1 cellular context compared by ENCODE assay signal in the genomic region with DNA sequence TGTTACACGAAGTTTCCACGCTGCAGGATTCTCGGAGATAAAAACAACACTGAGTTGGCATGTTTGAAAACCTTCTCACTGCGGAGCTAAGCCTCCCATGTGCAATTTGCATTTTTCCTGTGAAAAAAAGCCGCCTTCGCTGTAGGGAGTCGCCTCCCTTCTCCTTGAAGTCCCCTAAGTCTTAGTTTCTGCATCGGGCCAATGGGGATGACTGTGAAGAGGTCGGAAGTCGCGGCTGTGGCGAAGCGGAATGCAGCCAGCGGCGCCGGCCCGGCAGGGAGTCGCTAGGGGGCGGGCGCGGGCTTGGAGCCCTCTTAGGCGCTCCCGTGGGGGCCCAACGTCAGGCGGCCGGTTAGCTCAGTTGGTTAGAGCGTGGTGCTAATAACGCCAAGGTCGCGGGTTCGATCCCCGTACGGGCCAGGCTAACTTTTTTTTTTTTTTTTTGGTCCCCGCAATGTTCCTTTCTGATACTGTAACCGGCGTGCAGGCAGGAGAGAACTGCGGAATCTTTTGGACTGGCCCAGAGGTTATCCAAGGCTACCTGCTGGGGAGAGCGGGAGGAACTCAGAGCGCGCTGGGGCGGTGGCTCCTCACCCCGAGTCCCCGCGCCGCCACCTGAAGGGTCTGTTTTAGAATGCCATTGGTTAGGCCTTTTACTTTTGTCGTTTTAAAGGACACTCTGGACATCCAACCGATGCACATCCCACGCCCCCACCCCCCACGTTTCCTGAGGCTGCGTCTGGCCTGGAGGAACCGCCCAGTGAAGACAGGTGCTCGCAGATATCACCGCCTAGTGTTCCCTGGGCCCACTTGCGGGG.
A peak's percentile ranks its signal among the peaks of the same experiment; 100 is the strongest.
TF ChIP-seq lines count a peak whose summit lies in the region.

No MANE protein-coding gene starts in this region.

TF ChIP-seq in HEK293, 187 proteins besides CTCF, POLR2A, EP300 and RAD21 (continued from another document and continues in another):
- TF ChIP-seq ZNF16 (tag by site-specific recombination; IDR thresholded peaks at IDR 0.05; ENCODE audit: low read depth) = no peak
- TF ChIP-seq ZNF223 (tag by site-specific recombination; IDR thresholded peaks at IDR 0.05) = no peak; the same call in 1 of the 2 replicates
- TF ChIP-seq, protein P1, sequence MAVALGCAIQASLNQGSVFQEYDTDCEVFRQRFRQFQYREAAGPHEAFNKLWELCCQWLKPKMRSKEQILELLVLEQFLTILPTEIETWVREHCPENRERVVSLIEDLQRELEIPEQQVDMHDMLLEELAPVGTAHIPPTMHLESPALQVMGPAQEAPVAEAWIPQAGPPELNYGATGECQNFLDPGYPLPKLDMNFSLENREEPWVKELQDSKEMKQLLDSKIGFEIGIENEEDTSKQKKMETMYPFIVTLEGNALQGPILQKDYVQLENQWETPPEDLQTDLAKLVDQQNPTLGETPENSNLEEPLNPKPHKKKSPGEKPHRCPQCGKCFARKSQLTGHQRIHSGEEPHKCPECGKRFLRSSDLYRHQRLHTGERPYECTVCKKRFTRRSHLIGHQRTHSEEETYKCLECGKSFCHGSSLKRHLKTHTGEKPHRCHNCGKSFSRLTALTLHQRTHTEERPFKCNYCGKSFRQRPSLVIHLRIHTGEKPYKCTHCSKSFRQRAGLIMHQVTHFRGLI (tag by site-specific recombination; IDR thresholded peaks at IDR 0.05) = peak; percentile 69; the same call in 1 of the 2 replicates
- TF ChIP-seq, protein P2, sequence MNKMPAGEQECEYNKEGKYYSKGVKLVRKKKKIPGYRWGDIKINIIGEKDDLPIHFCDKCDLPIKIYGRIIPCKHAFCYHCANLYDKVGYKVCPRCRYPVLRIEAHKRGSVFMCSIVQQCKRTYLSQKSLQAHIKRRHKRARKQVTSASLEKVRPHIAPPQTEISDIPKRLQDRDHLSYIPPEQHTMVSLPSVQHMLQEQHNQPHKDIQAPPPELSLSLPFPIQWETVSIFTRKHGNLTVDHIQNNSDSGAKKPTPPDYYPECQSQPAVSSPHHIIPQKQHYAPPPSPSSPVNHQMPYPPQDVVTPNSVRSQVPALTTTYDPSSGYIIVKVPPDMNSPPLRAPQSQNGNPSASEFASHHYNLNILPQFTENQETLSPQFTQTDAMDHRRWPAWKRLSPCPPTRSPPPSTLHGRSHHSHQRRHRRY (tag by site-specific recombination; IDR thresholded peaks at IDR 0.05) = no peak
- peak; percentile 88; the same call in 1 of the 2 replicates for TF ChIP-seq ZFP37 (tag by site-specific recombination; IDR thresholded peaks at IDR 0.05)
- TF ChIP-seq ZNF391 (tag by site-specific recombination; IDR thresholded peaks at IDR 0.05; ENCODE audit: borderline replicate concordance, low read depth) = peak; percentile 97
- TF ChIP-seq, protein P3, sequence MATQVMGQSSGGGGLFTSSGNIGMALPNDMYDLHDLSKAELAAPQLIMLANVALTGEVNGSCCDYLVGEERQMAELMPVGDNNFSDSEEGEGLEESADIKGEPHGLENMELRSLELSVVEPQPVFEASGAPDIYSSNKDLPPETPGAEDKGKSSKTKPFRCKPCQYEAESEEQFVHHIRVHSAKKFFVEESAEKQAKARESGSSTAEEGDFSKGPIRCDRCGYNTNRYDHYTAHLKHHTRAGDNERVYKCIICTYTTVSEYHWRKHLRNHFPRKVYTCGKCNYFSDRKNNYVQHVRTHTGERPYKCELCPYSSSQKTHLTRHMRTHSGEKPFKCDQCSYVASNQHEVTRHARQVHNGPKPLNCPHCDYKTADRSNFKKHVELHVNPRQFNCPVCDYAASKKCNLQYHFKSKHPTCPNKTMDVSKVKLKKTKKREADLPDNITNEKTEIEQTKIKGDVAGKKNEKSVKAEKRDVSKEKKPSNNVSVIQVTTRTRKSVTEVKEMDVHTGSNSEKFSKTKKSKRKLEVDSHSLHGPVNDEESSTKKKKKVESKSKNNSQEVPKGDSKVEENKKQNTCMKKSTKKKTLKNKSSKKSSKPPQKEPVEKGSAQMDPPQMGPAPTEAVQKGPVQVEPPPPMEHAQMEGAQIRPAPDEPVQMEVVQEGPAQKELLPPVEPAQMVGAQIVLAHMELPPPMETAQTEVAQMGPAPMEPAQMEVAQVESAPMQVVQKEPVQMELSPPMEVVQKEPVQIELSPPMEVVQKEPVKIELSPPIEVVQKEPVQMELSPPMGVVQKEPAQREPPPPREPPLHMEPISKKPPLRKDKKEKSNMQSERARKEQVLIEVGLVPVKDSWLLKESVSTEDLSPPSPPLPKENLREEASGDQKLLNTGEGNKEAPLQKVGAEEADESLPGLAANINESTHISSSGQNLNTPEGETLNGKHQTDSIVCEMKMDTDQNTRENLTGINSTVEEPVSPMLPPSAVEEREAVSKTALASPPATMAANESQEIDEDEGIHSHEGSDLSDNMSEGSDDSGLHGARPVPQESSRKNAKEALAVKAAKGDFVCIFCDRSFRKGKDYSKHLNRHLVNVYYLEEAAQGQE (tag by site-specific recombination; IDR thresholded peaks at IDR 0.05) = peak; percentile 53; the same call in 1 of the 2 replicates
- peak; percentile 44; the same call in 1 of the 2 replicates for TF ChIP-seq ZNF664 (tag by site-specific recombination; IDR thresholded peaks at IDR 0.05)
- no peak; the same call in 1 of the 2 replicates for TF ChIP-seq TCF7L2 (IDR thresholded peaks at IDR 0.05; ENCODE audit: borderline replicate concordance, low read depth, low read length)
- TF ChIP-seq, protein P4, sequence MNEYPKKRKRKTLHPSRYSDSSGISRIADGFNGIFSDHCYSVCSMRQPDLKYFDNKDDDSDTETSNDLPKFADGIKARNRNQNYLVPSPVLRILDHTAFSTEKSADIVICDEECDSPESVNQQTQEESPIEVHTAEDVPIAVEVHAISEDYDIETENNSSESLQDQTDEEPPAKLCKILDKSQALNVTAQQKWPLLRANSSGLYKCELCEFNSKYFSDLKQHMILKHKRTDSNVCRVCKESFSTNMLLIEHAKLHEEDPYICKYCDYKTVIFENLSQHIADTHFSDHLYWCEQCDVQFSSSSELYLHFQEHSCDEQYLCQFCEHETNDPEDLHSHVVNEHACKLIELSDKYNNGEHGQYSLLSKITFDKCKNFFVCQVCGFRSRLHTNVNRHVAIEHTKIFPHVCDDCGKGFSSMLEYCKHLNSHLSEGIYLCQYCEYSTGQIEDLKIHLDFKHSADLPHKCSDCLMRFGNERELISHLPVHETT (tag by site-specific recombination; IDR thresholded peaks at IDR 0.05) = peak; percentile 98
- no peak for TF ChIP-seq GLI2 (tag by site-specific recombination; IDR thresholded peaks at IDR 0.05; ENCODE audit: borderline replicate concordance, low read depth)
- TF ChIP-seq ZNF792 (tag by site-specific recombination; IDR thresholded peaks at IDR 0.05) = peak; percentile 72; the same call in 1 of the 2 replicates
- TF ChIP-seq MEIS1 (CRISPR knock-in tag; IDR thresholded peaks at IDR 0.05; ENCODE audit: borderline replicate concordance) = no peak
- TF ChIP-seq ZNF747 (tag by site-specific recombination; IDR thresholded peaks at IDR 0.05) = peak; percentile 41; the same call in 1 of the 2 replicates
- TF ChIP-seq ZNF138 (tag by site-specific recombination; IDR thresholded peaks at IDR 0.05; ENCODE audit: borderline replicate concordance) = no peak
- no peak for TF ChIP-seq ZNF529 (tag by site-specific recombination; IDR thresholded peaks at IDR 0.05; ENCODE audit: insufficient replicate concordance)
- TF ChIP-seq, protein P5, sequence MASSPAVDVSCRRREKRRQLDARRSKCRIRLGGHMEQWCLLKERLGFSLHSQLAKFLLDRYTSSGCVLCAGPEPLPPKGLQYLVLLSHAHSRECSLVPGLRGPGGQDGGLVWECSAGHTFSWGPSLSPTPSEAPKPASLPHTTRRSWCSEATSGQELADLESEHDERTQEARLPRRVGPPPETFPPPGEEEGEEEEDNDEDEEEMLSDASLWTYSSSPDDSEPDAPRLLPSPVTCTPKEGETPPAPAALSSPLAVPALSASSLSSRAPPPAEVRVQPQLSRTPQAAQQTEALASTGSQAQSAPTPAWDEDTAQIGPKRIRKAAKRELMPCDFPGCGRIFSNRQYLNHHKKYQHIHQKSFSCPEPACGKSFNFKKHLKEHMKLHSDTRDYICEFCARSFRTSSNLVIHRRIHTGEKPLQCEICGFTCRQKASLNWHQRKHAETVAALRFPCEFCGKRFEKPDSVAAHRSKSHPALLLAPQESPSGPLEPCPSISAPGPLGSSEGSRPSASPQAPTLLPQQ (tag by site-specific recombination; IDR thresholded peaks at IDR 0.05) = peak; percentile 86
- no peak for TF ChIP-seq ZNF510 (tag by site-specific recombination; IDR thresholded peaks at IDR 0.05; ENCODE audit: insufficient replicate concordance)
- peak; percentile 62; the same call in 1 of the 2 replicates for TF ChIP-seq ZNF239 (tag by site-specific recombination; IDR thresholded peaks at IDR 0.05)
- TF ChIP-seq ZNF548 (tag by site-specific recombination; IDR thresholded peaks at IDR 0.05) = no peak
- peak; percentile 85 for TF ChIP-seq ZNF843 (tag by site-specific recombination; IDR thresholded peaks at IDR 0.05)
- no peak for TF ChIP-seq ZNF658 (tag by site-specific recombination; IDR thresholded peaks at IDR 0.05)
- TF ChIP-seq, protein P6, sequence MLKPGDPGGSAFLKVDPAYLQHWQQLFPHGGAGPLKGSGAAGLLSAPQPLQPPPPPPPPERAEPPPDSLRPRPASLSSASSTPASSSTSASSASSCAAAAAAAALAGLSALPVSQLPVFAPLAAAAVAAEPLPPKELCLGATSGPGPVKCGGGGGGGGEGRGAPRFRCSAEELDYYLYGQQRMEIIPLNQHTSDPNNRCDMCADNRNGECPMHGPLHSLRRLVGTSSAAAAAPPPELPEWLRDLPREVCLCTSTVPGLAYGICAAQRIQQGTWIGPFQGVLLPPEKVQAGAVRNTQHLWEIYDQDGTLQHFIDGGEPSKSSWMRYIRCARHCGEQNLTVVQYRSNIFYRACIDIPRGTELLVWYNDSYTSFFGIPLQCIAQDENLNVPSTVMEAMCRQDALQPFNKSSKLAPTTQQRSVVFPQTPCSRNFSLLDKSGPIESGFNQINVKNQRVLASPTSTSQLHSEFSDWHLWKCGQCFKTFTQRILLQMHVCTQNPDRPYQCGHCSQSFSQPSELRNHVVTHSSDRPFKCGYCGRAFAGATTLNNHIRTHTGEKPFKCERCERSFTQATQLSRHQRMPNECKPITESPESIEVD (tag by site-specific recombination; IDR thresholded peaks at IDR 0.05) = peak; percentile 57; the same call in 1 of the 2 replicates
- TF ChIP-seq SALL2 (tag by site-specific recombination; IDR thresholded peaks at IDR 0.05; ENCODE audit: borderline replicate concordance) = no peak; the same call in none of the 2 replicates
- TF ChIP-seq, protein P7, sequence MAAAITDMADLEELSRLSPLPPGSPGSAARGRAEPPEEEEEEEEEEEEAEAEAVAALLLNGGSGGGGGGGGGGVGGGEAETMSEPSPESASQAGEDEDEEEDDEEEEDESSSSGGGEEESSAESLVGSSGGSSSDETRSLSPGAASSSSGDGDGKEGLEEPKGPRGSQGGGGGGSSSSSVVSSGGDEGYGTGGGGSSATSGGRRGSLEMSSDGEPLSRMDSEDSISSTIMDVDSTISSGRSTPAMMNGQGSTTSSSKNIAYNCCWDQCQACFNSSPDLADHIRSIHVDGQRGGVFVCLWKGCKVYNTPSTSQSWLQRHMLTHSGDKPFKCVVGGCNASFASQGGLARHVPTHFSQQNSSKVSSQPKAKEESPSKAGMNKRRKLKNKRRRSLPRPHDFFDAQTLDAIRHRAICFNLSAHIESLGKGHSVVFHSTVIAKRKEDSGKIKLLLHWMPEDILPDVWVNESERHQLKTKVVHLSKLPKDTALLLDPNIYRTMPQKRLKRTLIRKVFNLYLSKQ (tag by site-specific recombination; IDR thresholded peaks at IDR 0.05; ENCODE audit: borderline replicate concordance) = no peak
- TF ChIP-seq, protein P8, sequence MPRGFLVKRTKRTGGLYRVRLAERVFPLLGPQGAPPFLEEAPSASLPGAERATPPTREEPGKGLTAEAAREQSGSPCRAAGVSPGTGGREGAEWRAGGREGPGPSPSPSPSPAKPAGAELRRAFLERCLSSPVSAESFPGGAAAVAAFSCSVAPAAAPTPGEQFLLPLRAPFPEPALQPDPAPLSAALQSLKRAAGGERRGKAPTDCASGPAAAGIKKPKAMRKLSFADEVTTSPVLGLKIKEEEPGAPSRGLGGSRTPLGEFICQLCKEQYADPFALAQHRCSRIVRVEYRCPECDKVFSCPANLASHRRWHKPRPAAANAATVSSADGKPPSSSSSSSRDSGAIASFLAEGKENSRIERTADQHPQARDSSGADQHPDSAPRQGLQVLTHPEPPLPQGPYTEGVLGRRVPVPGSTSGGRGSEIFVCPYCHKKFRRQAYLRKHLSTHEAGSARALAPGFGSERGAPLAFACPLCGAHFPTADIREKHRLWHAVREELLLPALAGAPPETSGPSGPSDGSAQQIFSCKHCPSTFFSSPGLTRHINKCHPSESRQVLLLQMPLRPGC (tag by site-specific recombination; IDR thresholded peaks at IDR 0.05) = peak; percentile 89
- TF ChIP-seq HOXD13 (CRISPR knock-in tag; IDR thresholded peaks at IDR 0.05; ENCODE audit: borderline replicate concordance) = no peak
- TF ChIP-seq ZNF214 (tag by site-specific recombination; IDR thresholded peaks at IDR 0.05; ENCODE audit: borderline replicate concordance) = no peak
- no peak for TF ChIP-seq ZNF292 (tag by site-specific recombination; IDR thresholded peaks at IDR 0.05; ENCODE audit: borderline replicate concordance, low read depth)
- TF ChIP-seq BCL11A (tag by site-specific recombination; IDR thresholded peaks at IDR 0.05; ENCODE audit: low read depth) = peak; percentile 94
- no peak for TF ChIP-seq ZNF626 (tag by site-specific recombination; IDR thresholded peaks at IDR 0.05)
- no peak for TF ChIP-seq ZNF585B (tag by site-specific recombination; IDR thresholded peaks at IDR 0.05)
- TF ChIP-seq ZNF596 (tag by site-specific recombination; IDR thresholded peaks at IDR 0.05) = 0 out of 2 replicates have a peak, but pooled peaks have one; percentile 16
- peak; percentile 21; the same call in 1 of the 2 replicates for TF ChIP-seq ZNF121 (tag by site-specific recombination; IDR thresholded peaks at IDR 0.05)
- TF ChIP-seq ZNF24 (tag by site-specific recombination; IDR thresholded peaks at IDR 0.05) = peak; percentile 91
